2 cellular contexts compared by ENCODE assay signal in genomic region chr2:102187191-102188150, GRCh38.
A peak's percentile ranks its signal among the peaks of the same experiment; 100 is the strongest.
TF ChIP-seq lines count a peak whose summit lies in the region.

No MANE protein-coding gene starts in this region.

TF ChIP-seq in WTC11, 78 proteins besides CTCF, POLR2A, EP300 and RAD21 (continues in another document):
- no peak for TF ChIP-seq ZNF671 (CRISPR knock-in tag; IDR thresholded peaks at IDR 0.05)
- no peak for TF ChIP-seq MLX (CRISPR knock-in tag; IDR thresholded peaks at IDR 0.05)
- TF ChIP-seq E2F5 (CRISPR knock-in tag; IDR thresholded peaks at IDR 0.05) = 0 out of 2 replicates have a peak, but pooled peaks have one; percentile 15
- TF ChIP-seq NFYB (CRISPR knock-in tag; conservative IDR thresholded peaks at IDR 0.05; ENCODE audit: low read depth) = no peak
- 0 out of 2 replicates have a peak, but pooled peaks have one; percentile 41 for TF ChIP-seq ZNF281 (CRISPR knock-in tag; IDR thresholded peaks at IDR 0.05)
- TF ChIP-seq ATF2 (CRISPR knock-in tag; IDR thresholded peaks at IDR 0.05; ENCODE audit: borderline replicate concordance, low read depth) = no peak
- TF ChIP-seq ZNF423 (CRISPR knock-in tag; IDR thresholded peaks at IDR 0.05) = 0 out of 2 replicates have a peak, but pooled peaks have one; percentile 13
- 0 out of 2 replicates have a peak, but pooled peaks have one; percentile 25 for TF ChIP-seq ETV6 (CRISPR knock-in tag; IDR thresholded peaks at IDR 0.05)
- no peak for TF ChIP-seq ATF6 (CRISPR knock-in tag; IDR thresholded peaks at IDR 0.05)
- no peak for TF ChIP-seq JAZF1 (CRISPR knock-in tag; IDR thresholded peaks at IDR 0.05)
- TF ChIP-seq USF2 (CRISPR knock-in tag; IDR thresholded peaks at IDR 0.05) = no peak; the same call in 1 of the 2 replicates
- TF ChIP-seq USF1 (CRISPR knock-in tag; IDR thresholded peaks at IDR 0.05) = no peak
- no peak for TF ChIP-seq HMGA2 (CRISPR knock-in tag; IDR thresholded peaks at IDR 0.05)

TF ChIP-seq in HepG2, 621 proteins besides CTCF, POLR2A, EP300 and RAD21:
- TF ChIP-seq ZBTB33 (CRISPR knock-in tag; IDR thresholded peaks at IDR 0.05) = 0 out of 2 replicates have a peak, but pooled peaks have one; percentile 35
- TF ChIP-seq ZFP36L2 (CRISPR knock-in tag; IDR thresholded peaks at IDR 0.05) = no peak
- TF ChIP-seq ZNF598 (CRISPR knock-in tag; IDR thresholded peaks at IDR 0.05; ENCODE audit: borderline replicate concordance) = no peak
